13 cellular contexts compared by ENCODE assay signal in genomic region chr3:100954990-100955389, GRCh38. TPM values are rescaled to one million over a fixed set of nuclear protein-coding genes. Genes with fewer than 3 reads are reported as not detected.
DNase-seq lines count a peak whose midpoint lies in the region; ATAC-seq and TF ChIP-seq lines count a peak whose summit lies in the region.
"Had no signal": no experiment of that assay in that cellular context is flagged by ENCODE, and none has a peak within 500 bp of the region (broad histone marks: within the 10 kb centered on the region; RNA-seq: fewer than 3 reads in every experiment).

No MANE protein-coding gene starts in this region.

- H3K4me3 Mint-ChIP-seq in activated CD8-positive, alpha-beta memory T cell treated with anti-CD3 and anti-CD28 coated beads, Interleukin-2, amount 10 ng/mL, durations not matched to agents 7 days and 5 days: no peak overlapping the region

- peaks cover 1% of the 10 kb centered on the region for H3K36me3 Mint-ChIP-seq in activated CD8-positive, alpha-beta memory T cell treated with anti-CD3 and anti-CD28 coated beads, Interleukin-2, amount 10 ng/mL, durations not matched to agents 7 days and 5 days

- DNase-seq in AG09309 (ENCODE audit: low read depth) (peak; percentile 95), T1000 (lab: John Stamatoyannopoulos, UW) (peak; percentile 33), fibroblast of the aortic adventitia (ENCODE audit: low read depth) (peak; percentile 96), posterior vena cava (ENCODE audit: low spot score) (peak; percentile 81), NCI-H2196 treated with DMSO at 0.1 percent for 48 hours (lab: John Stamatoyannopoulos, UW; ENCODE audit: unreplicated experiment) (no peak)
- DNase-seq in effector CD4-positive, alpha-beta T cell: no peak
- no peak for DNase-seq in activated CD8-positive, alpha-beta memory T cell treated with anti-CD3 and anti-CD28 coated beads, Interleukin-2, amount 10 ng/mL, durations not matched to agents 7 days and 5 days
- DNase-seq: BE2C, kidney, NCI-H774, T-helper 2 cell had no signal

- TF ChIP-seq CTCF in AG09309 (IDR thresholded peaks at IDR 0.05; ENCODE audit: control insufficient read depth, insufficient read depth, low read depth, low read length, missing control alignments) (no peak), fibroblast of the aortic adventitia (IDR thresholded peaks at IDR 0.05; ENCODE audit: insufficient read depth, low read length) (no peak)

- no peak overlapping the region for H3K27ac Mint-ChIP-seq in activated CD8-positive, alpha-beta memory T cell treated with anti-CD3 and anti-CD28 coated beads, Interleukin-2, amount 10 ng/mL, durations not matched to agents 7 days and 5 days
- H3K27ac Mint-ChIP-seq: progenitor cell of endocrine pancreas had no signal

- intact Hi-C loops in posterior vena cava (cut with DNase I): no loop called here

- CTCF ChIA-PET in activated CD8-positive, alpha-beta memory T cell treated with anti-CD3 and anti-CD28 coated beads, Interleukin-2, amount 10 ng/mL, durations not matched to agents 7 days and 5 days (lab: Charles Lee): no interaction called here

- ATAC-seq in GM21528 (IDR thresholded peaks at IDR 0.05; ENCODE audit: low FRiP score, unreplicated experiment): no peak
- no peak for ATAC-seq in activated CD8-positive, alpha-beta memory T cell treated with anti-CD3 and anti-CD28 coated beads, Interleukin-2, amount 10 ng/mL, durations not matched to agents 7 days and 5 days

- peaks cover 2% of the 10 kb centered on the region for H3K27me3 Mint-ChIP-seq in activated CD8-positive, alpha-beta memory T cell treated with anti-CD3 and anti-CD28 coated beads, Interleukin-2, amount 10 ng/mL, durations not matched to agents 7 days and 5 days
- H3K27me3 Mint-ChIP-seq: progenitor cell of endocrine pancreas had no signal

- H3K4me1 Mint-ChIP-seq in activated CD8-positive, alpha-beta memory T cell treated with anti-CD3 and anti-CD28 coated beads, Interleukin-2, amount 10 ng/mL, durations not matched to agents 7 days and 5 days: no peaks in the 10 kb centered on the region

- H3K9me3 Mint-ChIP-seq in activated CD8-positive, alpha-beta memory T cell treated with anti-CD3 and anti-CD28 coated beads, Interleukin-2, amount 10 ng/mL, durations not matched to agents 7 days and 5 days (ENCODE audit: low read depth): peaks cover 1% of the 10 kb centered on the region

- no peak overlapping the region for H3K4me3 ChIP-seq in AG09309 (ENCODE audit: control insufficient read depth, low read depth, low read length)
- H3K4me3 ChIP-seq in fibroblast of the aortic adventitia (ENCODE audit: low read depth, low read length): no peak overlapping the region

RNA-seq across cellular contexts. Expression of gene ABI3BP, which starts 38.2 kb away (rescaled TPM):
- total RNA-seq in fibroblast of the aortic adventitia (ENCODE audit: low replicate concordance): 83.2 and 108 TPM in 2 replicates
- 100 to 1,000 TPM; 243 to 470 TPM for total RNA-seq in posterior vena cava
- total RNA-seq in activated CD8-positive, alpha-beta memory T cell treated with anti-CD3 and anti-CD28 coated beads, Interleukin-2, amount 10 ng/mL, durations not matched to agents 7 days and 5 days: 1 to 10 TPM in 1 of 2 experiments, under 1 TPM in 1; 0.19 to 1.2 TPM
- total RNA-seq: progenitor cell of endocrine pancreas had no signal

Comparison
In these comparisons a context has a peak if more than half of its experiments do, and no peak if none do; other contexts are left out.
1. DNase-seq: peak in AG09309 (single experiment), T1000 (single experiment), fibroblast of the aortic adventitia (single experiment) and posterior vena cava (single experiment); none in NCI-H2196 treated with DMSO at 0.1 percent for 48 hours (single experiment), effector CD4-positive, alpha-beta T cell (single experiment) and activated CD8-positive, alpha-beta memory T cell treated with anti-CD3 and anti-CD28 coated beads, Interleukin-2, amount 10 ng/mL, durations not matched to agents 7 days and 5 days (single experiment).
2. RNA of gene ABI3BP, which starts 38.2 kb away (total RNA-seq): 243 to 470 TPM in posterior vena cava and 83.2 to 108 TPM in fibroblast of the aortic adventitia; 0.19 to 1.2 TPM in activated CD8-positive, alpha-beta memory T cell treated with anti-CD3 and anti-CD28 coated beads, Interleukin-2, amount 10 ng/mL, durations not matched to agents 7 days and 5 days; every median in the first group is over 10 times any median in the second.